In genomic region chr1:52651904-52652303, GRCh38 we compare ENCODE assay signal across 24 cellular contexts. TPM values are rescaled to one million over a fixed set of nuclear protein-coding genes. Genes with fewer than 3 reads are reported as not detected.
DNase-seq lines count a peak whose midpoint lies in the region; ATAC-seq and TF ChIP-seq lines count a peak whose summit lies in the region.
"Had no signal": no experiment of that assay in that cellular context is flagged by ENCODE, and none has a peak within 500 bp of the region (broad histone marks: within the 10 kb centered on the region; RNA-seq: fewer than 3 reads in every experiment).

No MANE protein-coding gene starts in this region.

- no peak overlapping the region for H4K8ac ChIP-seq in mesendoderm (ENCODE audit: low read depth, low read length)

- H3K9me3 ChIP-seq in heart right ventricle (no peaks in the 10 kb centered on the region), body of pancreas (no peaks in the 10 kb centered on the region)

- WGBS in heart right ventricle, 2 donors = 76 to 85% methylated on average over 1 of the region's 1 CpG
- WGBS in body of pancreas, 2 donors = 19 to 40% methylated on average over 1 of the region's 1 CpG
- WGBS in mesendoderm (ENCODE audit: extremely low coverage, insufficient coverage, low lambda C conversion rate) = no CpG with 5 or more reads among the region's 1 CpG

- H3K27ac Mint-ChIP-seq in naive B cell = peak overlapping the region in 5 of 6 donors; percentile 51 to 94 (median 87)
- H3K27ac Mint-ChIP-seq: activated naive CD8-positive, alpha-beta T cell treated with anti-CD3 and anti-CD28 coated beads for 36 hours; neural progenitor cell; T-helper 1 cell treated with Interleukin-12 subunit alpha and Interleukin-12 subunit beta and Interleukin-4 antibody, amounts not matched to agents 30 μg/mL and 1 μg/mL, for 36 hours had no signal

- peak in 1 of 3 donors; percentile 13 for TF ChIP-seq POLR2A in body of pancreas (IDR thresholded peaks at IDR 0.05)

- peaks cover 30 to 47% of the 10 kb centered on the region in 2 donors for H3K36me3 Mint-ChIP-seq in naive B cell
- H3K36me3 Mint-ChIP-seq: neural progenitor cell had no signal

- H3K9me3 Mint-ChIP-seq in naive B cell = no peaks in the 10 kb centered on the region
- H3K9me3 Mint-ChIP-seq: activated naive CD8-positive, alpha-beta T cell treated with anti-CD3 and anti-CD28 coated beads for 36 hours; neural progenitor cell; T-helper 1 cell treated with Interleukin-12 subunit alpha and Interleukin-12 subunit beta and Interleukin-4 antibody, amounts not matched to agents 30 μg/mL and 1 μg/mL, for 36 hours had no signal

- H3K4me1 Mint-ChIP-seq in naive B cell = peaks cover 22 to 30% (median 27%) of the 10 kb centered on the region in 3 donors
- H3K4me1 Mint-ChIP-seq: neural progenitor cell had no signal

- H3K4ac ChIP-seq in mesendoderm (ENCODE audit: low read depth, low read length) = no peak overlapping the region

- H3K27me3 ChIP-seq in heart right ventricle (no peaks in the 10 kb centered on the region), body of pancreas (no peaks in the 10 kb centered on the region), mesendoderm (ENCODE audit: insufficient read depth, low read length, poor library complexity) (no peaks in the 10 kb centered on the region)
- H3K27me3 ChIP-seq: brain microvascular endothelial cell, neural progenitor cell had no signal

- H3K4me2 ChIP-seq in mesendoderm (ENCODE audit: low read length) = no peak overlapping the region
- H3K4me2 ChIP-seq: neural progenitor cell had no signal

- H4K5ac ChIP-seq in mesendoderm (ENCODE audit: low read length) = no peak overlapping the region

- intact Hi-C loops in left ventricle myocardium superior (cut with micrococcal nuclease) = no loop called here
- intact Hi-C loops in heart right ventricle (cut with DNase I) = loop anchor here in 1 of 10 donors (10.0 kb wide), 1 partner anchor 67 kb away; no protein-coding TSS in a partner anchor
- intact Hi-C loops in body of pancreas (cut with DNase I) = no loop called here

- no peaks in the 10 kb centered on the region for H3K36me3 ChIP-seq in heart right ventricle
- no peaks in the 10 kb centered on the region for H3K36me3 ChIP-seq in body of pancreas (replicated peaks in 1 of 2; ENCODE audit: insufficient read depth in 1 of 2, low read depth in 2 of 2)
- no peaks in the 10 kb centered on the region for H3K36me3 ChIP-seq in mesendoderm (ENCODE audit: control insufficient read depth, insufficient read depth, low read length)
- H3K36me3 ChIP-seq: brain microvascular endothelial cell, neural progenitor cell had no signal

- H3K4me1 ChIP-seq in heart right ventricle (no peaks in the 10 kb centered on the region), body of pancreas (peaks cover 17% of the 10 kb centered on the region), mesendoderm (ENCODE audit: control insufficient read depth, low read depth, low read length) (no peaks in the 10 kb centered on the region)
- H3K4me1 ChIP-seq: neural progenitor cell had no signal

- H2BK5ac ChIP-seq in mesendoderm (ENCODE audit: low read length) = no peak overlapping the region

- no peak overlapping the region for H3K56ac ChIP-seq in mesendoderm (ENCODE audit: low read length)

- ATAC-seq in left ventricle myocardium superior (peak; percentile 56), heart right ventricle (no peak), body of pancreas (peak; percentile 98), naive B cell (ENCODE audit: low read depth in 2 of 2) (no peak), HG02840 (IDR thresholded peaks at IDR 0.05; ENCODE audit: low FRiP score, unreplicated experiment) (no peak)
- ATAC-seq: Right ventricle myocardium inferior had no signal

- no peak overlapping the region for H2BK120ac ChIP-seq in mesendoderm (ENCODE audit: low read depth, low read length)

- H3K79me2 ChIP-seq in mesendoderm (ENCODE audit: control insufficient read depth, insufficient read depth, low read length) = no peaks in the 10 kb centered on the region

- no peak overlapping the region for H2AK5ac ChIP-seq in mesendoderm (ENCODE audit: low read length)

- H3K4me3 ChIP-seq in heart right ventricle (no peak overlapping the region), body of pancreas (no peak overlapping the region), mesendoderm (ENCODE audit: low read length) (no peak overlapping the region)
- H3K4me3 ChIP-seq: coronary artery, neural progenitor cell had no signal

- no peak for TF ChIP-seq CTCF in heart right ventricle (IDR thresholded peaks at IDR 0.05)
- no peak for TF ChIP-seq CTCF in body of pancreas (IDR thresholded peaks at IDR 0.05)

- no peak overlapping the region for H3K4me3 Mint-ChIP-seq in naive B cell
- H3K4me3 Mint-ChIP-seq: activated naive CD8-positive, alpha-beta T cell treated with anti-CD3 and anti-CD28 coated beads for 36 hours; neural progenitor cell; T-helper 1 cell treated with Interleukin-12 subunit alpha and Interleukin-12 subunit beta and Interleukin-4 antibody, amounts not matched to agents 30 μg/mL and 1 μg/mL, for 36 hours had no signal

- H3K27ac ChIP-seq in heart right ventricle (no peak overlapping the region), body of pancreas (peak overlapping the region in 3 of 4 donors; percentile 35 to 59 (median 44)), mesendoderm (ENCODE audit: low read depth, low read length) (no peak overlapping the region)
- H3K27ac ChIP-seq: brain microvascular endothelial cell, coronary artery, neural progenitor cell had no signal

- H3K79me1 ChIP-seq in mesendoderm (ENCODE audit: low read length) = no peaks in the 10 kb centered on the region

- no peak overlapping the region for H3K9ac ChIP-seq in mesendoderm (ENCODE audit: low read length)
- H3K9ac ChIP-seq: neural progenitor cell had no signal

- DNase-seq in left ventricle myocardium superior (no peak), heart right ventricle (no peak), body of pancreas (peak; percentile 67 to 86 (median 76)), naive B cell (no peak), NCI-H187 (lab: John Stamatoyannopoulos, UW) (no peak), midbrain (lab: John Stamatoyannopoulos, UW) (no peak), mesendoderm (no peak)
- DNase-seq: activated CD4-positive, CD25-positive, alpha-beta regulatory T cell; activated naive CD8-positive, alpha-beta T cell treated with anti-CD3 and anti-CD28 coated beads for 36 hours; brain microvascular endothelial cell; DND-41; hypothalamus; islet precursor cell; NCI-H1048; NCI-H2081 treated with DMSO at 0.1 percent for 48 hours; NCI-H510A treated with DMSO at 0.1 percent for 48 hours had no signal

- H2BK15ac ChIP-seq in mesendoderm (replicated peaks; ENCODE audit: low read depth) = no peak overlapping the region

- no peak overlapping the region for H3K23ac ChIP-seq in mesendoderm (ENCODE audit: low read length)

- H3K18ac ChIP-seq in mesendoderm (ENCODE audit: low read length) = no peak overlapping the region

- H3K27me3 Mint-ChIP-seq in naive B cell = no peaks in the 10 kb centered on the region
- H3K27me3 Mint-ChIP-seq: activated naive CD8-positive, alpha-beta T cell treated with anti-CD3 and anti-CD28 coated beads for 36 hours had no signal

RNA-seq across cellular contexts. Expression of gene SHISAL2A, which starts 18.9 kb away (rescaled TPM):
- total RNA-seq in left ventricle myocardium superior = not detected
- under 1 TPM in 2 of 10 donors, not detected in 8; 0.10 to 0.19 TPM for total RNA-seq in heart right ventricle
- under 1 TPM in 1 of 2 donors, not detected in 1; 0.22 TPM for polyA plus RNA-seq in heart right ventricle
- total RNA-seq in body of pancreas = not detected
- polyA plus RNA-seq in naive B cell (ENCODE audit: low read depth in 6 of 6) = 10 to 100 TPM in 5 of 6 donors, 1 to 10 TPM in 1; 7.4 to 19.6 (median 15.7) TPM
- polyA plus RNA-seq in mesendoderm (2013, experiment 1 of 2) = 0.90 TPM
- 0.87 TPM for polyA plus RNA-seq in mesendoderm (2013, experiment 2 of 2)
- total RNA-seq: fibroblast of villous mesenchyme, mesenteric fat pad, Right ventricle myocardium inferior had no signal
- polyA plus RNA-seq: AG04450 had no signal

RNA-seq across cellular contexts. Expression of gene COA7, which starts 46.2 kb away (rescaled TPM):
- 18.5 TPM for total RNA-seq in left ventricle myocardium superior
- total RNA-seq in heart right ventricle = 10 to 100 TPM in 9 of 10 donors, 1 to 10 TPM in 1; 9.7 to 22.4 (median 16.0) TPM
- polyA plus RNA-seq in heart right ventricle = 10 to 100 TPM in 1 of 2 donors, 1 to 10 TPM in 1; 3.9 to 11.1 TPM
- 1 to 10 TPM; 4.3 to 6.0 TPM for total RNA-seq in body of pancreas
- 1 to 10 TPM; 1.3 to 2.3 (median 1.8) TPM for polyA plus RNA-seq in naive B cell (ENCODE audit: low read depth in 6 of 6)
- 21.1 TPM for polyA plus RNA-seq in mesendoderm (2013, experiment 1 of 2)
- polyA plus RNA-seq in mesendoderm (2013, experiment 2 of 2) = 22.1 TPM

RNA-seq across cellular contexts. Expression of gene GPX7, which starts 49.7 kb away (rescaled TPM):
- 4.2 TPM for total RNA-seq in left ventricle myocardium superior
- 10 to 100 TPM in 1 of 10 donors, 1 to 10 TPM in 9; 3.3 to 14.6 (median 6.5) TPM for total RNA-seq in heart right ventricle
- 10 to 100 TPM in 1 of 2 donors, 1 to 10 TPM in 1; 7.5 to 22.9 TPM for polyA plus RNA-seq in heart right ventricle
- 10 to 100 TPM in 1 of 2 donors, 1 to 10 TPM in 1; 9.6 to 22.1 TPM for total RNA-seq in body of pancreas
- polyA plus RNA-seq in naive B cell (ENCODE audit: low read depth in 6 of 6) = 10 to 100 TPM; 22.2 to 49.8 (median 34.8) TPM
- 12.5 TPM for polyA plus RNA-seq in mesendoderm (2013, experiment 1 of 2)
- 13.3 TPM for polyA plus RNA-seq in mesendoderm (2013, experiment 2 of 2)

Comparison
In these comparisons a context has a peak if more than half of its experiments do, and no peak if none do; other contexts are left out.
1. ATAC-seq: peak in left ventricle myocardium superior (single experiment) and body of pancreas (single experiment); none in heart right ventricle (0 of 8), naive B cell (0 of 2) and HG02840 (single experiment).
2. DNase-seq: peak in body of pancreas (4 of 4); none in left ventricle myocardium superior (single experiment), heart right ventricle (0 of 2), naive B cell (single experiment), NCI-H187 (0 of 2), midbrain (single experiment) and mesendoderm (single experiment).
3. H3K27ac ChIP-seq: peak in body of pancreas (3 of 4); none in heart right ventricle (0 of 10) and mesendoderm (single experiment).